Comparison of ENCODE assay signal across 1 cellular context in genomic region chr2:38771632-38772031, GRCh38.
TF ChIP-seq lines count a peak whose summit lies in the region.

No MANE protein-coding gene starts in this region.

TF ChIP-seq in endothelial cell of umbilical vein, 7 proteins besides CTCF, POLR2A, EP300 and RAD21:
- TF ChIP-seq FOS (IDR thresholded peaks at IDR 0.05; ENCODE audit: borderline replicate concordance, insufficient read depth, low read length) (peak; percentile 18), JUN (IDR thresholded peaks at IDR 0.05; ENCODE audit: borderline replicate concordance, insufficient read depth, insufficient read length, low read depth) (no peak), MYC (IDR thresholded peaks at IDR 0.05; ENCODE audit: low read depth, low read length) (no peak), EZH2 (IDR thresholded peaks at IDR 0.05; ENCODE audit: borderline replicate concordance, low read depth, low read length, severe bottlenecking) (no peak), MAX (IDR thresholded peaks at IDR 0.05; ENCODE audit: insufficient read depth, insufficient read length) (no peak), GATA2 (IDR thresholded peaks at IDR 0.05; ENCODE audit: insufficient read depth, insufficient read length, low read depth, low read length) (peak; percentile 19), POLR2AphosphoS5 (IDR thresholded peaks at IDR 0.05; ENCODE audit: insufficient read depth, low read depth, low read length) (no peak)
TF ChIP-seq in endothelial cell of umbilical vein: peak in this region for 2.
